In genomic region chr3:185328324-185329004, GRCh38 we compare ENCODE assay signal across 1 cellular context.
TF ChIP-seq lines count a peak whose summit lies in the region.

No MANE protein-coding gene starts in this region.

TF ChIP-seq in HepG2, 621 proteins besides CTCF, POLR2A, EP300 and RAD21 (continued from another document and continues in another):
- TF ChIP-seq, protein P1, sequence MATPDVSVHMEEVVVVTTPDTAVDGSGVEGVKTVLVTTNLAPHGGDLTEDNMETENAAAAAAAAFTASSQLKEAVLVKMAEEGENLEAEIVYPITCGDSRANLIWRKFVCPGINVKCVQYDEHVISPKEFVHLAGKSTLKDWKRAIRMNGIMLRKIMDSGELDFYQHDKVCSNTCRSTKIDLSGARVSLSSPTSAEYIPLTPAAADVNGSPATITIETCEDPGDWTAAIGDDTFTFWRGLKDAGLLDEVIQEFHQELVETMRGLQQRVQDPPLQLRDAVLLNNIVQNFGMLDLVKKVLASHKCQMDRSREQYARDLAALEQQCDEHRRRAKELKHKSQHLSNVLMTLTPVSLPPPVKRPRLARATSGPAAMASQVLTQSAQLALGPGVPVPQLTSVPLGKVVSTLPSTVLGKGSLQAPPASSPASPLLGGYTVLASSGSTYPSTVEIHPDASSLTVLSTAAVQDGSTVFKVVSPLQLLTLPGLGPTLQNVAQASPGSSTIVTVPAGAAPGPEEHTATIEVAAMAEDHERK (CRISPR knock-in tag; IDR thresholded peaks at IDR 0.05; ENCODE audit: low read depth): no peak
- TF ChIP-seq CREB3 (CRISPR knock-in tag; IDR thresholded peaks at IDR 0.05) (0 out of 2 replicates have a peak, but pooled peaks have one; percentile 32), SATB2 (CRISPR knock-in tag; IDR thresholded peaks at IDR 0.05) (no peak), HOXA7 (CRISPR knock-in tag; IDR thresholded peaks at IDR 0.05) (no peak), SAP130 (CRISPR knock-in tag; IDR thresholded peaks at IDR 0.05; ENCODE audit: low read depth) (peak; percentile 91), ZNF761 (CRISPR knock-in tag; conservative IDR thresholded peaks at IDR 0.05) (no peak), KDM1A (CRISPR knock-in tag; IDR thresholded peaks at IDR 0.05) (no peak), CREBL2 (CRISPR knock-in tag; IDR thresholded peaks at IDR 0.05; ENCODE audit: borderline replicate concordance) (no peak), SIX4 (CRISPR knock-in tag; IDR thresholded peaks at IDR 0.05) (peak; percentile 92), DNMT3B (CRISPR knock-in tag; conservative IDR thresholded peaks at IDR 0.05) (no peak), RNF2 (conservative IDR thresholded peaks at IDR 0.05; ENCODE audit: low read depth) (no peak), MIER3 (CRISPR knock-in tag; IDR thresholded peaks at IDR 0.05; ENCODE audit: borderline replicate concordance) (0 out of 2 replicates have a peak, but pooled peaks have one; percentile 46), ZNF788 (CRISPR knock-in tag; IDR thresholded peaks at IDR 0.05; ENCODE audit: borderline replicate concordance) (no peak), TFDP2 (CRISPR knock-in tag; IDR thresholded peaks at IDR 0.05) (0 out of 2 replicates have a peak, but pooled peaks have one; percentile 36), SRF (IDR thresholded peaks at IDR 0.05; ENCODE audit: low read depth, low read length) (no peak), RCOR2 (CRISPR knock-in tag; IDR thresholded peaks at IDR 0.05) (0 out of 2 replicates have a peak, but pooled peaks have one; percentile 39), ZNF564 (CRISPR knock-in tag; IDR thresholded peaks at IDR 0.05) (0 out of 2 replicates have a peak, but pooled peaks have one; percentile 37), ZMAT3 (CRISPR knock-in tag; conservative IDR thresholded peaks at IDR 0.05) (0 out of 2 replicates have a peak, but pooled peaks have one; percentile 28), ZFYVE20 (CRISPR knock-in tag; IDR thresholded peaks at IDR 0.05; ENCODE audit: borderline replicate concordance, low read depth) (no peak), NAIF1 (CRISPR knock-in tag; IDR thresholded peaks at IDR 0.05; ENCODE audit: borderline replicate concordance) (no peak), RXRA (CRISPR knock-in tag; IDR thresholded peaks at IDR 0.05) (0 out of 2 replicates have a peak, but pooled peaks have one; percentile 16), HDAC1 (CRISPR knock-in tag; IDR thresholded peaks at IDR 0.05) (peak; percentile 37; the same call in 1 of the 2 replicates), CBX5 (CRISPR knock-in tag; IDR thresholded peaks at IDR 0.05; ENCODE audit: borderline replicate concordance) (no peak), HMG20A (CRISPR knock-in tag; IDR thresholded peaks at IDR 0.05; ENCODE audit: borderline replicate concordance) (peak; percentile 61; the same call in 1 of the 2 replicates), AHR (CRISPR knock-in tag; IDR thresholded peaks at IDR 0.05) (no peak), NR1H2 (CRISPR knock-in tag; IDR thresholded peaks at IDR 0.05; ENCODE audit: borderline replicate concordance, low read depth) (no peak), SIN3B (IDR thresholded peaks at IDR 0.05; ENCODE audit: low read length) (no peak), ZNF296 (CRISPR knock-in tag; conservative IDR thresholded peaks at IDR 0.05) (no peak), GATAD1 (CRISPR knock-in tag; IDR thresholded peaks at IDR 0.05) (peak; percentile 70), ZFY (CRISPR knock-in tag; IDR thresholded peaks at IDR 0.05) (peak; percentile 35; the same call in 1 of the 2 replicates), NR2F2 (IDR thresholded peaks at IDR 0.05; ENCODE audit: borderline replicate concordance, low read depth) (peak; percentile 38; the same call in 1 of the 2 replicates), ZNF441 (CRISPR knock-in tag; IDR thresholded peaks at IDR 0.05; ENCODE audit: borderline replicate concordance) (0 out of 2 replicates have a peak, but pooled peaks have one; percentile 51), ZNF160 (CRISPR knock-in tag; IDR thresholded peaks at IDR 0.05) (no peak), NR2F6 (IDR thresholded peaks at IDR 0.05) (peak; percentile 19; the same call in 1 of the 2 replicates), NR2F6 (CRISPR knock-in tag; IDR thresholded peaks at IDR 0.05) (peak; percentile 46; the same call in 1 of the 2 replicates), DMAP1 (CRISPR knock-in tag; IDR thresholded peaks at IDR 0.05) (peak; percentile 67; the same call in 1 of the 2 replicates), ZNF792 (CRISPR knock-in tag; IDR thresholded peaks at IDR 0.05) (peak; percentile 69), TP53 (CRISPR knock-in tag; conservative IDR thresholded peaks at IDR 0.05) (no peak), ZNF12 (CRISPR knock-in tag; IDR thresholded peaks at IDR 0.05) (peak; percentile 97), EEA1 (CRISPR knock-in tag; IDR thresholded peaks at IDR 0.05; ENCODE audit: borderline replicate concordance) (no peak), ZUFSP (CRISPR knock-in tag; IDR thresholded peaks at IDR 0.05; ENCODE audit: borderline replicate concordance) (no peak), PITX1 (CRISPR knock-in tag; IDR thresholded peaks at IDR 0.05) (no peak), ZSCAN22 (CRISPR knock-in tag; IDR thresholded peaks at IDR 0.05) (no peak), TEAD3 (CRISPR knock-in tag; optimal IDR thresholded peaks at IDR 0.05; ENCODE audit: borderline replicate concordance) (no peak), MED1 (CRISPR knock-in tag; IDR thresholded peaks at IDR 0.05) (peak; percentile 80), SRSF9 (IDR thresholded peaks at IDR 0.05; ENCODE audit: borderline replicate concordance, insufficient read depth, low read depth, low read length, poor library complexity, severe bottlenecking) (no peak), STAT6 (CRISPR knock-in tag; IDR thresholded peaks at IDR 0.05; ENCODE audit: borderline replicate concordance) (0 out of 2 replicates have a peak, but pooled peaks have one; percentile 17), ZNF503 (CRISPR knock-in tag; IDR thresholded peaks at IDR 0.05) (peak; percentile 59; the same call in 1 of the 2 replicates)
- TF ChIP-seq, protein P2, sequence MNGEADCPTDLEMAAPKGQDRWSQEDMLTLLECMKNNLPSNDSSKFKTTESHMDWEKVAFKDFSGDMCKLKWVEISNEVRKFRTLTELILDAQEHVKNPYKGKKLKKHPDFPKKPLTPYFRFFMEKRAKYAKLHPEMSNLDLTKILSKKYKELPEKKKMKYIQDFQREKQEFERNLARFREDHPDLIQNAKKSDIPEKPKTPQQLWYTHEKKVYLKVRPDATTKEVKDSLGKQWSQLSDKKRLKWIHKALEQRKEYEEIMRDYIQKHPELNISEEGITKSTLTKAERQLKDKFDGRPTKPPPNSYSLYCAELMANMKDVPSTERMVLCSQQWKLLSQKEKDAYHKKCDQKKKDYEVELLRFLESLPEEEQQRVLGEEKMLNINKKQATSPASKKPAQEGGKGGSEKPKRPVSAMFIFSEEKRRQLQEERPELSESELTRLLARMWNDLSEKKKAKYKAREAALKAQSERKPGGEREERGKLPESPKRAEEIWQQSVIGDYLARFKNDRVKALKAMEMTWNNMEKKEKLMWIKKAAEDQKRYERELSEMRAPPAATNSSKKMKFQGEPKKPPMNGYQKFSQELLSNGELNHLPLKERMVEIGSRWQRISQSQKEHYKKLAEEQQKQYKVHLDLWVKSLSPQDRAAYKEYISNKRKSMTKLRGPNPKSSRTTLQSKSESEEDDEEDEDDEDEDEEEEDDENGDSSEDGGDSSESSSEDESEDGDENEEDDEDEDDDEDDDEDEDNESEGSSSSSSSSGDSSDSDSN (CRISPR knock-in tag; IDR thresholded peaks at IDR 0.05): no peak
- TF ChIP-seq, protein P3, sequence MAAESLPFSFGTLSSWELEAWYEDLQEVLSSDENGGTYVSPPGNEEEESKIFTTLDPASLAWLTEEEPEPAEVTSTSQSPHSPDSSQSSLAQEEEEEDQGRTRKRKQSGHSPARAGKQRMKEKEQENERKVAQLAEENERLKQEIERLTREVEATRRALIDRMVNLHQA (CRISPR knock-in tag; IDR thresholded peaks at IDR 0.05): no peak
- TF ChIP-seq, protein P4, sequence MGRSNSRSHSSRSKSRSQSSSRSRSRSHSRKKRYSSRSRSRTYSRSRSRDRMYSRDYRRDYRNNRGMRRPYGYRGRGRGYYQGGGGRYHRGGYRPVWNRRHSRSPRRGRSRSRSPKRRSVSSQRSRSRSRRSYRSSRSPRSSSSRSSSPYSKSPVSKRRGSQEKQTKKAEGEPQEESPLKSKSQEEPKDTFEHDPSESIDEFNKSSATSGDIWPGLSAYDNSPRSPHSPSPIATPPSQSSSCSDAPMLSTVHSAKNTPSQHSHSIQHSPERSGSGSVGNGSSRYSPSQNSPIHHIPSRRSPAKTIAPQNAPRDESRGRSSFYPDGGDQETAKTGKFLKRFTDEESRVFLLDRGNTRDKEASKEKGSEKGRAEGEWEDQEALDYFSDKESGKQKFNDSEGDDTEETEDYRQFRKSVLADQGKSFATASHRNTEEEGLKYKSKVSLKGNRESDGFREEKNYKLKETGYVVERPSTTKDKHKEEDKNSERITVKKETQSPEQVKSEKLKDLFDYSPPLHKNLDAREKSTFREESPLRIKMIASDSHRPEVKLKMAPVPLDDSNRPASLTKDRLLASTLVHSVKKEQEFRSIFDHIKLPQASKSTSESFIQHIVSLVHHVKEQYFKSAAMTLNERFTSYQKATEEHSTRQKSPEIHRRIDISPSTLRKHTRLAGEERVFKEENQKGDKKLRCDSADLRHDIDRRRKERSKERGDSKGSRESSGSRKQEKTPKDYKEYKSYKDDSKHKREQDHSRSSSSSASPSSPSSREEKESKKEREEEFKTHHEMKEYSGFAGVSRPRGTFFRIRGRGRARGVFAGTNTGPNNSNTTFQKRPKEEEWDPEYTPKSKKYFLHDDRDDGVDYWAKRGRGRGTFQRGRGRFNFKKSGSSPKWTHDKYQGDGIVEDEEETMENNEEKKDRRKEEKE (IDR thresholded peaks at IDR 0.05): no peak
- TF ChIP-seq, protein P5, sequence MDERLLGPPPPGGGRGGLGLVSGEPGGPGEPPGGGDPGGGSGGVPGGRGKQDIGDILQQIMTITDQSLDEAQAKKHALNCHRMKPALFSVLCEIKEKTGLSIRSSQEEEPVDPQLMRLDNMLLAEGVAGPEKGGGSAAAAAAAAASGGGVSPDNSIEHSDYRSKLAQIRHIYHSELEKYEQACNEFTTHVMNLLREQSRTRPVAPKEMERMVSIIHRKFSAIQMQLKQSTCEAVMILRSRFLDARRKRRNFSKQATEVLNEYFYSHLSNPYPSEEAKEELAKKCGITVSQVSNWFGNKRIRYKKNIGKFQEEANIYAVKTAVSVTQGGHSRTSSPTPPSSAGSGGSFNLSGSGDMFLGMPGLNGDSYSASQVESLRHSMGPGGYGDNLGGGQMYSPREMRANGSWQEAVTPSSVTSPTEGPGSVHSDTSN (CRISPR knock-in tag; IDR thresholded peaks at IDR 0.05): no peak
